31 cellular contexts compared by ENCODE assay signal in genomic region chr1:16198444-16199156, GRCh38. TPM values are rescaled to one million over a fixed set of nuclear protein-coding genes. Genes with fewer than 3 reads are reported as not detected.
DNase-seq lines count a peak whose midpoint lies in the region; ATAC-seq and TF ChIP-seq lines count a peak whose summit lies in the region.
"Had no signal": no experiment of that assay in that cellular context is flagged by ENCODE, and none has a peak within 500 bp of the region (broad histone marks: within the 10 kb centered on the region; RNA-seq: fewer than 3 reads in every experiment).

No MANE protein-coding gene starts in this region.

- H3K27ac ChIP-seq in BLaER1 (no peak overlapping the region), dorsolateral prefrontal cortex (no peak overlapping the region)
- H3K27ac ChIP-seq: cardiac muscle cell, colonic mucosa, epithelial cell of prostate, GM23248, SJSA1, tibial artery had no signal

- no peak for TF ChIP-seq CTCF in Calu3 (IDR thresholded peaks at IDR 0.05; ENCODE audit: unreplicated experiment)
- TF ChIP-seq CTCF in dorsolateral prefrontal cortex (IDR thresholded peaks at IDR 0.05 in 54 of 56, conservative IDR thresholded peaks at IDR 0.05 in 2 of 56; ENCODE audit: low read depth in 1 of 56, partially characterized antibody in 56 of 56): no peak
- no peak for TF ChIP-seq CTCF in HFFc6 (IDR thresholded peaks at IDR 0.05)

- H3K4me2 ChIP-seq in BLaER1: peak overlapping the region; percentile 17; the same call in 1 of the 2 replicates

- no peaks in the 10 kb centered on the region for H3K9me3 Mint-ChIP-seq in Calu3 (ENCODE audit: low read depth, unreplicated experiment)
- H3K9me3 Mint-ChIP-seq in activated naive CD8-positive, alpha-beta T cell (ENCODE audit: low read depth): no peaks in the 10 kb centered on the region
- H3K9me3 Mint-ChIP-seq in memory B cell: no peaks in the 10 kb centered on the region
- no peaks in the 10 kb centered on the region for H3K9me3 Mint-ChIP-seq in HFFc6
- H3K9me3 Mint-ChIP-seq: mesothelial cell of epicardium, naive B cell, WTC11 had no signal

- CTCF ChIA-PET in Calu3 (lab: Charles Lee): no interaction called here

- H3K27me3 Mint-ChIP-seq in Calu3 (ENCODE audit: unreplicated experiment): no peaks in the 10 kb centered on the region
- H3K27me3 Mint-ChIP-seq in activated naive CD8-positive, alpha-beta T cell: no peaks in the 10 kb centered on the region
- H3K27me3 Mint-ChIP-seq in memory B cell: no peaks in the 10 kb centered on the region
- peaks cover 5% of the 10 kb centered on the region; the same call in 1 of the 2 replicates for H3K27me3 Mint-ChIP-seq in HFFc6 (ENCODE audit: insufficient read depth)
- H3K27me3 Mint-ChIP-seq: naive B cell, progenitor cell of endocrine pancreas had no signal

- no peaks in the 10 kb centered on the region for H3K27me3 ChIP-seq in BLaER1
- H3K27me3 ChIP-seq in dorsolateral prefrontal cortex: no peaks in the 10 kb centered on the region
- H3K27me3 ChIP-seq: BE2C, cardiac muscle cell, colonic mucosa, MG63, SJSA1, tibial artery had no signal

- H3K27ac Mint-ChIP-seq in Calu3 (ENCODE audit: unreplicated experiment): peak overlapping the region; percentile 54
- peak overlapping the region; percentile 47 for H3K27ac Mint-ChIP-seq in activated naive CD8-positive, alpha-beta T cell
- H3K27ac Mint-ChIP-seq in memory B cell: peak overlapping the region; percentile 4
- H3K27ac Mint-ChIP-seq in HFFc6: no peak overlapping the region; the same call in 1 of the 2 replicates
- H3K27ac Mint-ChIP-seq: mesothelial cell of epicardium, progenitor cell of endocrine pancreas, WTC11 had no signal

- H3K36me3 Mint-ChIP-seq in Calu3 (ENCODE audit: insufficient read depth, unreplicated experiment) (peaks cover 4% of the 10 kb centered on the region), memory B cell (peaks cover 10% of the 10 kb centered on the region), HFFc6 (ENCODE audit: low read depth) (no peaks in the 10 kb centered on the region)
- H3K36me3 Mint-ChIP-seq in activated naive CD8-positive, alpha-beta T cell: peaks cover 3% of the 10 kb centered on the region

- H3K4me3 Mint-ChIP-seq in Calu3 (ENCODE audit: low read depth, unreplicated experiment) (no peak overlapping the region), memory B cell (no peak overlapping the region), HFFc6 (no peak overlapping the region)
- no peak overlapping the region for H3K4me3 Mint-ChIP-seq in activated naive CD8-positive, alpha-beta T cell
- H3K4me3 Mint-ChIP-seq: mesothelial cell of epicardium, naive B cell, WTC11 had no signal

- no peaks in the 10 kb centered on the region for H4K20me1 ChIP-seq in BLaER1

- H3K4me3 ChIP-seq in BLaER1 (no peak overlapping the region), dorsolateral prefrontal cortex (no peak overlapping the region)
- H3K4me3 ChIP-seq: cardiac muscle cell, colonic mucosa, GM23248, MG63, SJSA1, tibial artery had no signal

- no TSS peak for BruUV-seq in Calu3 (replicated peaks; lab: Mats Ljungman, UMichigan)

- H3K9ac ChIP-seq in BLaER1: no peak overlapping the region
- H3K9ac ChIP-seq: GM23248 had no signal

- H3K9me3 ChIP-seq in BLaER1: no peaks in the 10 kb centered on the region
- H3K9me3 ChIP-seq: BE2C, colonic mucosa, MG63, SJSA1, tibial artery had no signal

- peaks cover 18% of the 10 kb centered on the region; the same call in 1 of the 2 replicates for H3K36me3 ChIP-seq in BLaER1
- H3K36me3 ChIP-seq: BE2C, cardiac muscle cell, colonic mucosa, SJSA1 had no signal

- no peak for DNase-seq in Calu3
- no peak for DNase-seq in memory B cell (ENCODE audit: low spot score in 2 of 2)
- no peak for DNase-seq in dorsolateral prefrontal cortex
- no peak for DNase-seq in HFFc6
- no peak for DNase-seq in cerebellum (ENCODE audit: low spot score)
- DNase-seq: activated CD8-positive, alpha-beta memory T cell treated with anti-CD3 and anti-CD28 coated beads, Interleukin-2, amount 50 U/mL, for 4 hours; BE2C; colonic mucosa; COR-L47; DMS79; effector CD8-positive, alpha-beta T cell; GM23248; KG1; MG63; naive B cell; NCI-H1105; NCI-H187 treated with DMSO at 0.1 percent for 48 hours; NCI-H2171; NCI-H510A; stimulated activated CD8-positive, alpha-beta memory T cell treated with anti-CD3 and anti-CD28 coated beads, Interleukin-4, amount 100 ng/mL, for 48 hours; tibial artery had no signal

- H3K4me1 ChIP-seq in BLaER1: peaks cover 11% of the 10 kb centered on the region
- H3K4me1 ChIP-seq: BE2C, colonic mucosa, tibial artery had no signal

- intact Hi-C loops in Calu3 (cut with micrococcal nuclease; ENCODE audit: unreplicated experiment): no loop called here
- intact Hi-C loops in dorsolateral prefrontal cortex (cut with DNase I): no loop called here

- ATAC-seq in memory B cell (ENCODE audit: low read depth) (no peak), HG02798 (IDR thresholded peaks at IDR 0.05; ENCODE audit: poor library complexity, unreplicated experiment) (no peak)
- ATAC-seq: sciatic nerve, WTC11 had no signal

- H3K4me1 Mint-ChIP-seq in Calu3 (ENCODE audit: low read depth, unreplicated experiment) (no peaks in the 10 kb centered on the region), memory B cell (peaks cover 5% of the 10 kb centered on the region), HFFc6 (ENCODE audit: low read depth) (no peaks in the 10 kb centered on the region)
- peaks cover 8% of the 10 kb centered on the region for H3K4me1 Mint-ChIP-seq in activated naive CD8-positive, alpha-beta T cell (ENCODE audit: low read depth)
- H3K4me1 Mint-ChIP-seq: WTC11 had no signal

RNA-seq across cellular contexts. Expression of gene ARHGEF19, which starts 13.9 kb away (rescaled TPM):
- total RNA-seq in Calu3 (2022) (16.6 and 17.2 TPM in 2 replicates), dorsolateral prefrontal cortex (1 to 10 TPM in 92 of 120 experiments, under 1 TPM in 28; 0.25 to 6.1 (median 1.6) TPM), cerebellum (0.64 TPM)
- total RNA-seq in HFFc6 (2021; fragmentation: NEBNext Ultra II Directional; extraction: Animal tissue kit (Norgen Biotek cat#: 25700)): 1 to 10 TPM; 5.5 to 9.0 (median 7.2) TPM

RNA-seq across cellular contexts. Expression of gene CPLANE2, which starts 38.4 kb away (rescaled TPM):
- total RNA-seq in Calu3 (2022): 4.2 and 7.4 TPM in 2 replicates
- total RNA-seq in dorsolateral prefrontal cortex: 10 to 100 TPM in 117 of 120 experiments, 1 to 10 TPM in 3; 8.3 to 46.2 (median 18.1) TPM
- total RNA-seq in HFFc6 (2021; fragmentation: NEBNext Ultra II Directional; extraction: Animal tissue kit (Norgen Biotek cat#: 25700)): 10 to 100 TPM in 1 of 6 experiments, 1 to 10 TPM in 5; 6.5 to 11.8 (median 7.5) TPM
- 10.1 TPM for total RNA-seq in cerebellum

RNA-seq across cellular contexts. Expression of gene EPHA2, which starts 42.7 kb away (rescaled TPM):
- total RNA-seq in Calu3 (2022) (130 and 161 TPM in 2 replicates), dorsolateral prefrontal cortex (10 to 100 TPM in 5 of 120 experiments, 1 to 10 TPM in 115; 1.4 to 14.6 (median 4.4) TPM), cerebellum (2.3 TPM)
- 100 to 1,000 TPM in 1 of 6 experiments, 10 to 100 TPM in 5; 77.3 to 106 (median 81.2) TPM for total RNA-seq in HFFc6 (2021; fragmentation: NEBNext Ultra II Directional; extraction: Animal tissue kit (Norgen Biotek cat#: 25700))
